Comparison of ENCODE assay signal across 8 cellular contexts in the genomic region with DNA sequence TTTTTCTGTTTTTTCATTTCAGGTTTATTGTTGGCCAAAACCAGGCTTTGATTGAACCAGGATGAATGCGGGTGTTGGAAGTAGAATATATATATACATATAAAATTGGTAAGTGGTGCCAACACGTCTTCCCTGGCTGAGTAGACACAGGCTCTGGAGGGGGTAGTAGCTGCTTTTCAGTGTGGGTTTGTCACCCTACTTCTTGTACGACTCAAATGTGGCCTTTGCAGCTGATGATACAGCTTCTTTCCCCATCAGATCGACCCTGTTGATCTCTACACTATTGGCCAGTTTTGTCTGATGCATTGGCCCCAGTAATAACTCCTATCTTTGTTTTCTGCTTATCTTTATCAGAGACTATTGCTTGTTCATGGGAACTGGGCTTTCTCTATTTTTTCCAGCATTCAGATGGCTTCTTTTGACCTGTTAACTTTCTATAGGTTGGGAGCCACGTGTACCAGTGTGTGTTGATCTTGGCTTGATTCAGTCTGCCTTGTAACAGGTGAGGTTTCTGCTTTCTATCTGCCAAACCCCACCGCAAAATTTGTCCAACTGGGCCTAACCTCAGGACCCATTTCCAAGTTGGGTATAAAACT. TPM values are rescaled to one million over a fixed set of nuclear protein-coding genes. Genes with fewer than 3 reads are reported as not detected.
DNase-seq lines count a peak whose midpoint lies in the region; ATAC-seq, FAIRE-seq and TF ChIP-seq lines count a peak whose summit lies in the region.

No MANE protein-coding gene starts in this region.

- ATAC-seq in right cardiac atrium (no peak), HG02588 (IDR thresholded peaks at IDR 0.05; ENCODE audit: unreplicated experiment) (no peak), GM19463 (IDR thresholded peaks at IDR 0.05; ENCODE audit: unreplicated experiment) (no peak)

- H3K27me3 Mint-ChIP-seq in activated T-helper 1 cell treated with anti-CD3 and anti-CD28 coated beads, Interleukin-12 subunit alpha, Interleukin-12 subunit beta, Interleukin-2, Interleukin-4 antibody, amounts not matched to agents 30 ng/mL and 10 ng/mL and 1 ng/mL, durations not matched to agents 14 hours and 24 hours and 36 hours (ENCODE audit: insufficient read depth), result no peaks in the 10 kb centered on the region
- peaks cover 29% of the 10 kb centered on the region for H3K27me3 Mint-ChIP-seq in type B pancreatic cell

- H3K36me3 ChIP-seq in right atrium auricular region (peaks cover 60% of the 10 kb centered on the region), keratinocyte (ENCODE audit: control insufficient read depth in 2 of 2, extremely low read depth in 1 of 2, insufficient read depth in 2 of 2, low read length in 2 of 2) (peaks cover 37 to 62% of the 10 kb centered on the region in 2 experiments)

- DNase-seq in right cardiac atrium (no peak), right atrium auricular region (ENCODE audit: low spot score) (no peak), keratinocyte (ENCODE audit: low read depth, low spot score) (no peak), type B pancreatic cell (ENCODE audit: extremely low spot score, unreplicated experiment) (no peak), GM03348 (ENCODE audit: low spot score) (no peak)
- no peak for DNase-seq in activated T-helper 1 cell treated with anti-CD3 and anti-CD28 coated beads, Interleukin-12 subunit alpha, Interleukin-12 subunit beta, Interleukin-2, Interleukin-4 antibody, amounts not matched to agents 30 ng/mL and 10 ng/mL and 1 ng/mL, durations not matched to agents 14 hours and 24 hours and 36 hours (ENCODE audit: low spot score)

- H3K9me1 ChIP-seq in keratinocyte (ENCODE audit: control insufficient read depth, extremely low read depth, insufficient read depth, low read length), result no peaks in the 10 kb centered on the region

- no peak for FAIRE-seq in keratinocyte (lab: Jason Lieb, UNC)

- H3K4me2 ChIP-seq in keratinocyte (ENCODE audit: control insufficient read depth, extremely low read depth, insufficient read depth, low read depth, low read length), result peak overlapping the region; percentile 96

- H3K4me1 Mint-ChIP-seq in activated T-helper 1 cell treated with anti-CD3 and anti-CD28 coated beads, Interleukin-12 subunit alpha, Interleukin-12 subunit beta, Interleukin-2, Interleukin-4 antibody, amounts not matched to agents 30 ng/mL and 10 ng/mL and 1 ng/mL, durations not matched to agents 14 hours and 24 hours and 36 hours (ENCODE audit: low read depth), result peaks cover 77% of the 10 kb centered on the region
- H3K4me1 Mint-ChIP-seq in type B pancreatic cell (ENCODE audit: unreplicated experiment), result peaks cover 64% of the 10 kb centered on the region

- no peak overlapping the region for H2AFZ ChIP-seq in keratinocyte (ENCODE audit: control insufficient read depth, low read length)

- peaks cover 47% of the 10 kb centered on the region for H3K9me3 Mint-ChIP-seq in activated T-helper 1 cell treated with anti-CD3 and anti-CD28 coated beads, Interleukin-12 subunit alpha, Interleukin-12 subunit beta, Interleukin-2, Interleukin-4 antibody, amounts not matched to agents 30 ng/mL and 10 ng/mL and 1 ng/mL, durations not matched to agents 14 hours and 24 hours and 36 hours
- peaks cover 43% of the 10 kb centered on the region for H3K9me3 Mint-ChIP-seq in type B pancreatic cell

- H3K9ac ChIP-seq in keratinocyte (ENCODE audit: control insufficient read depth, extremely low read depth, insufficient read depth, low read length), result peak overlapping the region; percentile 99

- peaks cover 59% of the 10 kb centered on the region for H4K20me1 ChIP-seq in keratinocyte (ENCODE audit: control insufficient read depth, extremely low read depth, insufficient read depth, low read length)

- dilution Hi-C loops in keratinocyte (cut with MboI; ENCODE audit: extremely low pct_ligation_motif_present, low sequenced_read_pairs), result no loop called here

- intact Hi-C loops in right cardiac atrium (cut with DNase I), result no loop called here
- intact Hi-C loops in activated T-helper 1 cell treated with anti-CD3 and anti-CD28 coated beads, Interleukin-12 subunit alpha, Interleukin-12 subunit beta, Interleukin-2, Interleukin-4 antibody, amounts not matched to agents 30 ng/mL and 10 ng/mL and 1 ng/mL, durations not matched to agents 14 hours and 24 hours and 36 hours (cut with micrococcal nuclease), result no loop called here

- H3K4me3 ChIP-seq in right cardiac atrium (ENCODE audit: low read length) (peak overlapping the region; percentile 80), right atrium auricular region (no peak overlapping the region), keratinocyte (ENCODE audit: control insufficient read depth in 2 of 3, extremely low read depth in 1 of 3, insufficient read depth in 2 of 3, low read depth in 1 of 3, low read length in 3 of 3) (peak overlapping the region; percentile 98 to 100 (median 99))

- H3K36me3 Mint-ChIP-seq in activated T-helper 1 cell treated with anti-CD3 and anti-CD28 coated beads, Interleukin-12 subunit alpha, Interleukin-12 subunit beta, Interleukin-2, Interleukin-4 antibody, amounts not matched to agents 30 ng/mL and 10 ng/mL and 1 ng/mL, durations not matched to agents 14 hours and 24 hours and 36 hours (ENCODE audit: low read depth), result peaks cover 84% of the 10 kb centered on the region
- H3K36me3 Mint-ChIP-seq in type B pancreatic cell, result peaks cover 81% of the 10 kb centered on the region

- H3K27ac Mint-ChIP-seq in activated T-helper 1 cell treated with anti-CD3 and anti-CD28 coated beads, Interleukin-12 subunit alpha, Interleukin-12 subunit beta, Interleukin-2, Interleukin-4 antibody, amounts not matched to agents 30 ng/mL and 10 ng/mL and 1 ng/mL, durations not matched to agents 14 hours and 24 hours and 36 hours, result peak overlapping the region; percentile 95
- H3K27ac Mint-ChIP-seq in type B pancreatic cell, result peak overlapping the region; percentile 98

- H3K4me3 Mint-ChIP-seq in activated T-helper 1 cell treated with anti-CD3 and anti-CD28 coated beads, Interleukin-12 subunit alpha, Interleukin-12 subunit beta, Interleukin-2, Interleukin-4 antibody, amounts not matched to agents 30 ng/mL and 10 ng/mL and 1 ng/mL, durations not matched to agents 14 hours and 24 hours and 36 hours, result peak overlapping the region; percentile 99
- H3K4me3 Mint-ChIP-seq in type B pancreatic cell, result peak overlapping the region; percentile 98

- peaks cover 90% of the 10 kb centered on the region for H3K79me2 ChIP-seq in keratinocyte (ENCODE audit: control insufficient read depth, insufficient read depth, low read length)

- no peaks in the 10 kb centered on the region for H3K27me3 ChIP-seq in right cardiac atrium (ENCODE audit: control insufficient read depth, insufficient read depth)
- H3K27me3 ChIP-seq in right atrium auricular region, result no peaks in the 10 kb centered on the region
- H3K27me3 ChIP-seq in keratinocyte (ENCODE audit: control insufficient read depth, extremely low read depth, insufficient read depth, low read length), result no peaks in the 10 kb centered on the region

- TF ChIP-seq CTCF in right atrium auricular region (IDR thresholded peaks at IDR 0.05) (no peak), keratinocyte (optimal IDR thresholded peaks at IDR 0.05 in 1 of 3, IDR thresholded peaks at IDR 0.05 in 1 of 3, conservative IDR thresholded peaks at IDR 0.05 in 1 of 3; ENCODE audit: extremely low read depth in 1 of 3, insufficient read depth in 2 of 3, low read length in 3 of 3) (no peak), type B pancreatic cell (conservative IDR thresholded peaks at IDR 0.05) (no peak)

- 60% methylated on average over 6 of the region's 6 CpGs for WGBS in right cardiac atrium

- H3K4me1 ChIP-seq in right cardiac atrium (ENCODE audit: control insufficient read depth, insufficient read depth, low read length), result peaks cover 10% of the 10 kb centered on the region
- H3K4me1 ChIP-seq in right atrium auricular region, result peaks cover 0 to 46% of the 10 kb centered on the region in 2 donors
- peaks cover 48% of the 10 kb centered on the region for H3K4me1 ChIP-seq in keratinocyte (ENCODE audit: control insufficient read depth, extremely low read depth, insufficient read depth, low read length)

- H3K27ac ChIP-seq in right cardiac atrium (ENCODE audit: low read length) (no peak overlapping the region), right atrium auricular region (no peak overlapping the region), keratinocyte (ENCODE audit: control insufficient read depth, insufficient read depth, low read length) (peak overlapping the region; percentile 93)

- H3K9me3 ChIP-seq in right cardiac atrium (ENCODE audit: control insufficient read depth, low read length) (peaks cover 4% of the 10 kb centered on the region), right atrium auricular region (peaks cover 0 to 19% of the 10 kb centered on the region in 2 donors), keratinocyte (ENCODE audit: control insufficient read depth, low read depth, low read length) (no peaks in the 10 kb centered on the region)

RNA-seq across cellular contexts. Expression of a gene that starts 2.7 kb away (rescaled TPM):
- total RNA-seq in right cardiac atrium (10 to 100 TPM; 21.4 to 25.9 (median 23.2) TPM), right atrium auricular region (10 to 100 TPM; 20.7 to 33.6 TPM), type B pancreatic cell (ENCODE audit: low replicate concordance) (14.1 and 21.9 TPM in 2 replicates)
- polyA plus RNA-seq in right cardiac atrium (7.9 TPM), keratinocyte (14.2 to 19.6 TPM (median 16.4 TPM) in 3 replicates)
- total RNA-seq in activated T-helper 1 cell treated with anti-CD3 and anti-CD28 coated beads, Interleukin-12 subunit alpha, Interleukin-12 subunit beta, Interleukin-2, Interleukin-4 antibody, amounts not matched to agents 30 ng/mL and 10 ng/mL and 1 ng/mL, durations not matched to agents 14 hours and 24 hours and 36 hours, result 68.9 and 70.4 TPM in 2 replicates
- polyA plus RNA-seq in keratinocyte (2011; ENCODE audit: low read depth), result 6.8 TPM
- 17.3 and 19.8 TPM in 2 replicates for polyA plus RNA-seq in keratinocyte (2011; cell fraction: cytosol; rRNA removed)
- polyA plus RNA-seq in keratinocyte (2011; cell fraction: nucleus; rRNA removed), result 45.7 and 49.0 TPM in 2 replicates
- polyA plus RNA-seq in keratinocyte (2012; ENCODE audit: low replicate concordance), result 12.5 and 34.7 TPM in 2 replicates
- 44.9 to 78.9 TPM (median 58.3 TPM) in 3 replicates for polyA minus RNA-seq in keratinocyte
- 27.0 TPM for polyA minus RNA-seq in keratinocyte (2011; cell fraction: cytosol; rRNA and poly(A)+ RNA removed)
- 41.0 and 75.3 TPM in 2 replicates for polyA minus RNA-seq in keratinocyte (2011; cell fraction: nucleus; rRNA and poly(A)+ RNA removed)

Comparison
In these comparisons a context has a peak if more than half of its experiments do, and no peak if none do; other contexts are left out.
1. H3K4me3 ChIP-seq: peak in right cardiac atrium (single experiment) and keratinocyte (3 of 3); none in right atrium auricular region (0 of 2).